ENCODE assay signal across 15 cellular contexts in the genomic region with DNA sequence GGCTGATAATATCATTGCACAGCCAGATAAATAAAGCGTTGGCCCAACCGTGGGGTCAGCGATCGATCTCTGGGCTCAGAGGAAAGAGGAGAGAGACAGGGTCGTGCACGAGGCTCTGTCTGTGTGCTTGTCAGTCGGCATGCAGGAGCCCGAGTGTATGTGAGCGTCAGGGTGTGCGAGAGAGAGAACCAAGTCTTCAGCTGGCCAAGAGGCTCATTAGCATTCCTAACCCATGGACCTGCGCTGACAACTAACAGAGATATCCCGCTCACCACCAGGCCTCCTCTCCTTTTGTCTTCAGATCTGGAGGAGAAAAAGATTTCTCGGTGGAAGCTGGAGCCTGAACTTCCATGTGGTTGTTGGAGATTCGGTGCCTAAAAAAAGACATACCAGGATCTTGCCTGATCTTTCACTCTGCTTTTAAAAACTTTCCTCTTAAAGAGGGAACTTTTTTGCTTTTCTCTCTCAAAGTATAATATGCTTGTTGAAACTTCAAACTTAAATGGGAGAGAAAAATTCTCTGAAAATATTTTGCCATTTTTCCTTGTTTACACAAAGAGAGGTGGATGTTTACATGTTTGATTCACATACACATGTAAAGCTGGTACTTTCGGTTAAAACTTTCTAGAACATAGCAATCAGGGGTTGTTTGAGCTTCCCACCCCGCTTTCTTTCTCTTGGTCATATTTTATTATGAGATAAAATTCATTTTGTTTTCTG.
DNase-seq lines count a peak whose midpoint lies in the region; ATAC-seq and TF ChIP-seq lines count a peak whose summit lies in the region.
"Had no signal": no experiment of that assay in that cellular context is flagged by ENCODE, and none has a peak within 500 bp of the region (broad histone marks: within the 10 kb centered on the region; RNA-seq: fewer than 3 reads in every experiment).

No MANE protein-coding gene starts in this region.

- POLR2A ChIA-PET in HEK293T (lab: Yijun Ruan, JAX), result interaction anchor here (1.0 to 8.9 kb wide), 8 partner anchors 8 to 1037 kb away, joined by 3 to 151 read pairs (median 6); a partner anchor contains a TSS

- H3K4me3 ChIP-seq in astrocyte of the cerebellum (ENCODE audit: low read depth, low read length) (peak overlapping the region; percentile 18), retinal pigment epithelial cell (ENCODE audit: low read length) (peak overlapping the region; percentile 31)

- DNase-seq in HEK293T (ENCODE audit: extremely low spot score) (peak; percentile 46), astrocyte of the cerebellum (ENCODE audit: low read depth) (no peak), iris pigment epithelial cell (ENCODE audit: low read depth) (peak; percentile 91), retinal pigment epithelial cell (ENCODE audit: low read depth) (no peak), T-helper 9 cell (no peak), COLO668 (lab: John Stamatoyannopoulos, UW; ENCODE audit: unreplicated experiment) (no peak)
- DNase-seq: activated CD8-positive, alpha-beta memory T cell treated with anti-CD3 and anti-CD28 coated beads, Interleukin-2, amount 10 ng/mL, durations not matched to agents 7 days and 5 days; activated naive CD4-positive, alpha-beta T cell treated with anti-CD3 and anti-CD28 coated beads, Interleukin-2, amount 50 U/mL, for 16 hours; central memory CD4-positive, alpha-beta T cell; NCI-H2081 treated with DMSO at 0.1 percent for 48 hours; SIG-M5; stimulated activated CD4-positive, alpha-beta T cell treated with anti-CD3 and anti-CD28 coated beads, Interleukin-4, amount 100 ng/mL, for 24 hours had no signal

- TF ChIP-seq CTCF in astrocyte of the cerebellum (IDR thresholded peaks at IDR 0.05; ENCODE audit: low read depth, low read length, missing control alignments) (no peak), retinal pigment epithelial cell (conservative IDR thresholded peaks at IDR 0.05; ENCODE audit: low read depth, low read length) (no peak)

- in situ Hi-C loops in astrocyte of the cerebellum (cut with HindIII; ENCODE audit: low sequenced_read_pairs), result no loop called here

- CTCF ChIA-PET in HEK293T (lab: Yijun Ruan, JAX), result interaction anchor here (1.0 to 2.2 kb wide), 4 partner anchors 8 to 202 kb away, joined by 3 to 5 read pairs (median 4); no protein-coding TSS in a partner anchor

- ATAC-seq in GM21786 (IDR thresholded peaks at IDR 0.05; ENCODE audit: unreplicated experiment), result no peak
- no peak for ATAC-seq in GM21423 (IDR thresholded peaks at IDR 0.05; ENCODE audit: unreplicated experiment)
- ATAC-seq: activated CD8-positive, alpha-beta memory T cell treated with anti-CD3 and anti-CD28 coated beads, Interleukin-2, amount 10 ng/mL, durations not matched to agents 7 days and 5 days; stimulated activated effector memory CD8-positive, alpha-beta T cell treated with anti-CD3 and anti-CD28 coated beads, Interleukin-12 subunit alpha, Interleukin-12 subunit beta, amount 100 ng/mL, for 72 hours had no signal

TF ChIP-seq in HEK293T, 16 proteins besides CTCF, POLR2A, EP300 and RAD21:
- TF ChIP-seq, protein P1, sequence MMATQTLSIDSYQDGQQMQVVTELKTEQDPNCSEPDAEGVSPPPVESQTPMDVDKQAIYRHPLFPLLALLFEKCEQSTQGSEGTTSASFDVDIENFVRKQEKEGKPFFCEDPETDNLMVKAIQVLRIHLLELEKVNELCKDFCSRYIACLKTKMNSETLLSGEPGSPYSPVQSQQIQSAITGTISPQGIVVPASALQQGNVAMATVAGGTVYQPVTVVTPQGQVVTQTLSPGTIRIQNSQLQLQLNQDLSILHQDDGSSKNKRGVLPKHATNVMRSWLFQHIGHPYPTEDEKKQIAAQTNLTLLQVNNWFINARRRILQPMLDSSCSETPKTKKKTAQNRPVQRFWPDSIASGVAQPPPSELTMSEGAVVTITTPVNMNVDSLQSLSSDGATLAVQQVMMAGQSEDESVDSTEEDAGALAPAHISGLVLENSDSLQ (IDR thresholded peaks at IDR 0.05), result peak; percentile 32; the same call in 1 of the 2 replicates
- peak; percentile 7; the same call in 1 of the 2 replicates for TF ChIP-seq CTBP1 (IDR thresholded peaks at IDR 0.05; ENCODE audit: borderline replicate concordance)
- TF ChIP-seq ELF4 (IDR thresholded peaks at IDR 0.05), result no peak

Comparison
In these comparisons a context has a peak if more than half of its experiments do, and no peak if none do; other contexts are left out.
1. DNase-seq: peak in HEK293T (single experiment) and iris pigment epithelial cell (single experiment); none in astrocyte of the cerebellum (single experiment), retinal pigment epithelial cell (single experiment), T-helper 9 cell (single experiment) and COLO668 (single experiment).